In the genomic region with DNA sequence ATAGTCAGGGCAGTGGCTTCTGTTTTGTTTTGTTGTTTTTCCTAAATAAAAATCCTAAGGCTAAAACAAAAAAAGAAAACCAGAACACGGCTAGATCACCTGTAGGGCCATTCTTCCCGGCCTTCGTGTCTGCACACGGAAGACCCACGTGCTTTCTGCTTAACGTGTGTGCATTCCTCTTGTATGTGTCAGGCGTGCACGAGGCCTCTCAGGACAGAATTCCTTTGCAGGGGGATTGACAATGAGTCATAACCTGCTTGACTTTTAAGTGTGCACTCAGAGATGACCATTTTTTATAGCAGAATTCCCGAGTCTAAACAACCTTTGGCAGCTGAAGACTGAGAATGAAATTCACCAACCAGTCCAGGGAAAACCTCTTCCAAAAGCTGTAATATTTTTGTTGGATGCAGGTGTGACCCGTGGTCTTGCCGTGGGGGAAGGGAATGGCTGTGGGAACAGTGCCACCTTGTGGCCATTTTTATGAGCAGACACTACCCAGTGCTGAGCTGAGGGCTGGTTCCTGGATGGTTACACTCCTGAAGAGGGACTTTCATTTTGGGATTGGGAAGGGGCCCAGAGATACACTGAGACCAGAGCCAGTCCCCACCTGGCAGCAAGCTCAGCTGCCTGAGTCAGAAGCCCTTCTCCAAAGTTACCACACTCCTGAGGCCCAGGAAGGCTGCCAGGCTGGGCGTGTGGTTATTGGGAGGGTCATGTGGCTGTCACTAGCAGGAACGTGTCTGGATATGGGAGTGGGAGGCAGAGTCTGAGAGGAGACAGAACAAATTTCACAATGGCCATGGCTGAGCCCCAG, we compare ENCODE assay signal across 8 cellular contexts.
A peak's percentile ranks its signal among the peaks of the same experiment; 100 is the strongest.
DNase-seq lines count a peak whose midpoint lies in the region; ATAC-seq and FAIRE-seq lines count a peak whose summit lies in the region.

No MANE protein-coding gene starts in this region.

- peak; percentile 79 for FAIRE-seq in endometrium (lab: Jason Lieb, UNC)

- ATAC-seq in HG03159 (IDR thresholded peaks at IDR 0.05; ENCODE audit: unreplicated experiment), result peak; percentile 75

- DNase-seq in activated gamma-delta T cell treated with Interleukin-2 at 50 U/mL for 16 hours (peak; percentile 66), activated gamma-delta T cell (lab: John Stamatoyannopoulos, UW) (no peak), NCI-H69 (lab: John Stamatoyannopoulos, UW) (peak; percentile 78), midbrain (lab: John Stamatoyannopoulos, UW) (peak; percentile 85)
- peak; percentile 10 to 23 for DNase-seq in activated CD8-positive, alpha-beta memory T cell treated with anti-CD3 and anti-CD28 coated beads for 4 hours (ENCODE audit: low read depth in 2 of 2)
- DNase-seq in stimulated activated CD8-positive, alpha-beta memory T cell treated with anti-CD3 and anti-CD28 coated beads, Interleukin-2, amount 100 ng/mL, for 1 hour (ENCODE audit: low read depth in 2 of 2), result peak; percentile 16 to 29
